ENCODE assay signal across 8 cellular contexts in the genomic region with DNA sequence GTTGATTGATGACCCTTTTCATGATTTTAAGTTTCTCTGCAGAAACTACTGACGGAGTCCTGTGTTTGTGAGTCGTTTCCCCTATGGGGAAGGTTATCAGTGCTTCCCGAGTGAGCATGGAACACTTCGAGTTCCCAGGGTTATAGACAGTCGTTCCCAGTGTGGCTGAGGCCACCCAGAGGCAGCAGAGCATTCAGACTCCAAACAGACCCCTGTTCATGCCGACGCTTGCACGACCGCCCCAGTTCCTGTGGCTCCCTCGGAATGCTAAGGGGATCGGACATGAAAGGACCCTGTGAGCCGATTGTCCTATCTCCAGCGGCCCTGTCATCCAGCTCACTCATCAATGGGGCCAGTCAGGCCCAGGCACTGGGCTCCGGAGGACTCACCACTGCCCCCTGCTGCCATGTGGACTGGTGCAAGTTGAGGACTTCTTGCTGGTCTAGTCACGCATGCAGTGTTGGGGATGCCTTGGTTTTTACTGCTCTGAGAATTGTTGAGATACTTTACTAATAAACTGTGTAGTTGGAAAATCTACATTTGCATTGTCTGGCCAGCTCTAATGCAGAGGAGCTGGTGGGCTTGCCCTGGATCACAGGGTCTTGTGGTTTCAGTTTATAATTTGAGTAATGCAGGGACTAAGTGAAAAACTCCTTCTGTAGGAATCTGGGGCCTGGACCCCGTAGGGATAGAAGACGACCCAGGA. TPM values are rescaled to one million over a fixed set of nuclear protein-coding genes. Genes with fewer than 3 reads are reported as not detected.
DNase-seq lines count a peak whose midpoint lies in the region; ATAC-seq and TF ChIP-seq lines count a peak whose summit lies in the region.

No MANE protein-coding gene starts in this region.

- H3K4me1 Mint-ChIP-seq in activated CD8-positive, alpha-beta T cell treated with anti-CD3 and anti-CD28 coated beads for 36 hours (ENCODE audit: low read depth), result peaks cover 20% of the 10 kb centered on the region

- 56 to 67% methylated on average over 17 of the region's 17 CpGs for WGBS in ectodermal cell, 2 experiments

- POLR2A ChIA-PET in activated CD8-positive, alpha-beta T cell treated with anti-CD3 and anti-CD28 coated beads for 36 hours (lab: Charles Lee), result interaction anchor here (1.9 kb wide), 1 partner anchor 8 kb away, joined by 6 read pairs; no protein-coding TSS in a partner anchor

- H3K9me3 Mint-ChIP-seq in activated CD8-positive, alpha-beta T cell treated with anti-CD3 and anti-CD28 coated beads for 36 hours, result no peaks in the 10 kb centered on the region

- H3K27me3 Mint-ChIP-seq in activated CD8-positive, alpha-beta T cell treated with anti-CD3 and anti-CD28 coated beads for 36 hours, result no peaks in the 10 kb centered on the region

- CTCF ChIA-PET in activated CD8-positive, alpha-beta T cell treated with anti-CD3 and anti-CD28 coated beads for 36 hours (lab: Charles Lee), result interaction anchor here (0.9 to 2.6 kb wide), 14 partner anchors 8 to 317 kb away, joined by 3 to 13 read pairs (median 4); partner anchors contain the start of gene SPG7

- peak; percentile 64 for ATAC-seq in activated CD8-positive, alpha-beta T cell treated with anti-CD3 and anti-CD28 coated beads for 36 hours
- no peak for ATAC-seq in GM19023 (IDR thresholded peaks at IDR 0.05; ENCODE audit: unreplicated experiment)

- DNase-seq in NCI-H510A treated with DMSO at 0.1 percent for 48 hours (lab: John Stamatoyannopoulos, UW) (peak; percentile 53), NCI-H510A (lab: John Stamatoyannopoulos, UW) (no peak), NCI-H345 (lab: John Stamatoyannopoulos, UW) (peak; percentile 6), medulla oblongata (ENCODE audit: extremely low spot score) (peak; percentile 97)
- DNase-seq in activated CD8-positive, alpha-beta T cell treated with anti-CD3 and anti-CD28 coated beads for 36 hours, result peak; percentile 92
- peak; percentile 57 for DNase-seq in stimulated activated CD8-positive, alpha-beta memory T cell treated with anti-CD3 and anti-CD28 coated beads, Interleukin-15, amount 100 ng/mL, for 24 hours (ENCODE audit: low read depth)

- H3K9me3 ChIP-seq in ectodermal cell (ENCODE audit: control insufficient read depth, low read length), result no peaks in the 10 kb centered on the region

- peaks cover 44% of the 10 kb centered on the region for H3K36me3 ChIP-seq in ectodermal cell (ENCODE audit: control insufficient read depth, insufficient read depth, low read length)

- peak overlapping the region; percentile 76 for H3K27ac ChIP-seq in ectodermal cell (ENCODE audit: insufficient read depth, low read depth, low read length, poor library complexity, severe bottlenecking)

- H3K4me3 Mint-ChIP-seq in activated CD8-positive, alpha-beta T cell treated with anti-CD3 and anti-CD28 coated beads for 36 hours, result no peak overlapping the region

- peak; percentile 76 for TF ChIP-seq CTCF in activated CD8-positive, alpha-beta T cell treated with anti-CD3 and anti-CD28 coated beads for 36 hours (IDR thresholded peaks at IDR 0.05)

- intact Hi-C loops in activated CD8-positive, alpha-beta T cell treated with anti-CD3 and anti-CD28 coated beads for 36 hours (cut with micrococcal nuclease), result no loop called here

- peaks cover 17% of the 10 kb centered on the region for H3K4me1 ChIP-seq in ectodermal cell (ENCODE audit: control insufficient read depth, insufficient read depth, low read length)

- peak overlapping the region; percentile 3 for H3K27ac Mint-ChIP-seq in activated CD8-positive, alpha-beta T cell treated with anti-CD3 and anti-CD28 coated beads for 36 hours

- H3K4me3 ChIP-seq in ectodermal cell (ENCODE audit: insufficient read depth, low read depth, low read length), result no peak overlapping the region

- no peaks in the 10 kb centered on the region for H3K27me3 ChIP-seq in ectodermal cell (ENCODE audit: control insufficient read depth, insufficient read depth, low read length, poor library complexity, severe bottlenecking)

- H3K36me3 Mint-ChIP-seq in activated CD8-positive, alpha-beta T cell treated with anti-CD3 and anti-CD28 coated beads for 36 hours (ENCODE audit: low read depth), result peaks cover 31% of the 10 kb centered on the region

RNA-seq across cellular contexts. Expression of gene RPL13, which starts 3.1 kb away (rescaled TPM):
- 1,000 to 10,000 TPM; 3,056 to 3,151 TPM for total RNA-seq in activated CD8-positive, alpha-beta T cell treated with anti-CD3 and anti-CD28 coated beads for 36 hours
- 2,927 TPM for polyA plus RNA-seq in ectodermal cell (2013, experiment 1 of 4)
- 2,895 TPM for polyA plus RNA-seq in ectodermal cell (2013, experiment 2 of 4)
- 3,415 TPM for polyA plus RNA-seq in ectodermal cell (2013, experiment 3 of 4)
- 3,689 TPM for polyA plus RNA-seq in ectodermal cell (2013, experiment 4 of 4)

RNA-seq across cellular contexts. Expression of gene CPNE7, which starts 18.2 kb away (rescaled TPM):
- 1 to 10 TPM; 8.5 to 9.5 TPM for total RNA-seq in activated CD8-positive, alpha-beta T cell treated with anti-CD3 and anti-CD28 coated beads for 36 hours
- polyA plus RNA-seq in ectodermal cell (2013, experiment 1 of 4), result 6.8 TPM
- polyA plus RNA-seq in ectodermal cell (2013, experiment 2 of 4), result 8.5 TPM
- 9.5 TPM for polyA plus RNA-seq in ectodermal cell (2013, experiment 3 of 4)
- 5.8 TPM for polyA plus RNA-seq in ectodermal cell (2013, experiment 4 of 4)

RNA-seq across cellular contexts. Expression of gene SPG7, which starts 49.2 kb away (rescaled TPM):
- 10 to 100 TPM; 78.6 to 79.8 TPM for total RNA-seq in activated CD8-positive, alpha-beta T cell treated with anti-CD3 and anti-CD28 coated beads for 36 hours
- polyA plus RNA-seq in ectodermal cell (2013, experiment 1 of 4), result 116 TPM
- polyA plus RNA-seq in ectodermal cell (2013, experiment 2 of 4), result 126 TPM
- polyA plus RNA-seq in ectodermal cell (2013, experiment 3 of 4), result 88.6 TPM
- polyA plus RNA-seq in ectodermal cell (2013, experiment 4 of 4), result 101 TPM

RNA-seq across cellular contexts. Expression of gene DPEP1, which starts 56.1 kb away (rescaled TPM):
- total RNA-seq in activated CD8-positive, alpha-beta T cell treated with anti-CD3 and anti-CD28 coated beads for 36 hours, result not detected
- 2.3 TPM for polyA plus RNA-seq in ectodermal cell (2013, experiment 1 of 4)
- polyA plus RNA-seq in ectodermal cell (2013, experiment 2 of 4), result 1.0 TPM
- polyA plus RNA-seq in ectodermal cell (2013, experiment 3 of 4), result 1.7 TPM
- polyA plus RNA-seq in ectodermal cell (2013, experiment 4 of 4), result 1.5 TPM
